8 cellular contexts compared by ENCODE assay signal in the genomic region with DNA sequence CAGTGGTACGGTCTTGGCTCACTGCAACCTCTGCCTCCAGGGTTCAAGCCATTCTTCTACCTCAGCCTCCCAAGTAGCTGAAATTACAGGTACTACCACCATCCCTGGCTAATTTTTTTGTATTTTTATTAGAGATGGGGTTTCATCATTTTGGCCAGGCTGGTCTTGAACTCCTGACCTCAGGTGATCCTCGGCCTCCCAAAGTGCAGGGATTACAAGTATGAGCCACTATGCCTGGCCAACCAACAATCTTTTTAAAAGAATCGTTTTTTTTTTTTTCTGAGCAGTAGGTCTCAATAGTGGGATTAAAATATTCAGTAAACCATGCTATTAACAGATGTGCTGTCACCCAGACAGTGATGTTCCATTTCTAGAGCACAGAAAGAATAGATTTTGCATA. TPM values are rescaled to one million over a fixed set of nuclear protein-coding genes. Genes with fewer than 3 reads are reported as not detected.
DNase-seq lines count a peak whose midpoint lies in the region; ATAC-seq, FAIRE-seq and TF ChIP-seq lines count a peak whose summit lies in the region.
"Not testable (repeated sequence)": the region's sequence is repeated elsewhere in the genome, so short reads cannot be mapped to it uniquely, and the experiment has no call there.

No MANE protein-coding gene starts in this region.

- H3K9me1 ChIP-seq in keratinocyte (ENCODE audit: control insufficient read depth, extremely low read depth, insufficient read depth, low read length) = not testable (repeated sequence)

- ATAC-seq in GM18508 (IDR thresholded peaks at IDR 0.05; ENCODE audit: insufficient read depth, unreplicated experiment) (peak; percentile 4), GM19324 (IDR thresholded peaks at IDR 0.05; ENCODE audit: low FRiP score, unreplicated experiment) (peak; percentile 23), GM21447 (IDR thresholded peaks at IDR 0.05; ENCODE audit: unreplicated experiment) (peak; percentile 14), HG02588 (IDR thresholded peaks at IDR 0.05; ENCODE audit: unreplicated experiment) (peak; percentile 4), HG02973 (IDR thresholded peaks at IDR 0.05; ENCODE audit: unreplicated experiment) (peak; percentile 15), HG03378 (IDR thresholded peaks at IDR 0.05; ENCODE audit: unreplicated experiment) (peak; percentile 13)

- H2AFZ ChIP-seq in OCI-LY3 (ENCODE audit: low read depth, low read length); keratinocyte (ENCODE audit: control insufficient read depth, low read length): not testable (repeated sequence)

- TF ChIP-seq CTCF in OCI-LY3 (IDR thresholded peaks at IDR 0.05; ENCODE audit: low read depth, low read length); keratinocyte (optimal IDR thresholded peaks at IDR 0.05 in 1 of 3, IDR thresholded peaks at IDR 0.05 in 1 of 3, conservative IDR thresholded peaks at IDR 0.05 in 1 of 3; ENCODE audit: extremely low read depth in 1 of 3, insufficient read depth in 2 of 3, low read length in 3 of 3): not testable (repeated sequence)

- not testable (repeated sequence) for H3K36me3 ChIP-seq in OCI-LY3 (replicated peaks; ENCODE audit: low read depth, low read length); keratinocyte (ENCODE audit: control insufficient read depth in 2 of 2, extremely low read depth in 1 of 2, insufficient read depth in 2 of 2, low read length in 2 of 2)

- H3K27me3 ChIP-seq in OCI-LY3 (ENCODE audit: low read depth, low read length); keratinocyte (ENCODE audit: control insufficient read depth, extremely low read depth, insufficient read depth, low read length): not testable (repeated sequence)

- not testable (repeated sequence) for H3K27ac ChIP-seq in OCI-LY3 (ENCODE audit: low read length); keratinocyte (ENCODE audit: control insufficient read depth, insufficient read depth, low read length)

- H3K4me3 ChIP-seq in OCI-LY3 (ENCODE audit: low read length); keratinocyte (ENCODE audit: control insufficient read depth in 2 of 3, extremely low read depth in 1 of 3, insufficient read depth in 2 of 3, low read depth in 1 of 3, low read length in 3 of 3): not testable (repeated sequence)

- not testable (repeated sequence) for H3K9me3 ChIP-seq in OCI-LY3 (ENCODE audit: insufficient read depth, low read length); keratinocyte (ENCODE audit: control insufficient read depth, low read depth, low read length)

- dilution Hi-C loops in keratinocyte (cut with MboI; ENCODE audit: extremely low pct_ligation_motif_present, low sequenced_read_pairs) = not testable (repeated sequence)

- DNase-seq in keratinocyte (ENCODE audit: low read depth, low spot score) = not testable (repeated sequence)

- not testable (repeated sequence) for FAIRE-seq in keratinocyte (lab: Jason Lieb, UNC)

- not testable (repeated sequence) for H3K9ac ChIP-seq in OCI-LY3 (ENCODE audit: low read length); keratinocyte (ENCODE audit: control insufficient read depth, extremely low read depth, insufficient read depth, low read length)

- H3K79me2 ChIP-seq in OCI-LY3 (ENCODE audit: low read length) = not testable (repeated sequence)
- peaks cover 12% of the 10 kb centered on the region for H3K79me2 ChIP-seq in keratinocyte (ENCODE audit: control insufficient read depth, insufficient read depth, low read length)

- 0 out of 2 replicates have a peak overlapping the region, but pooled peaks have one; percentile 35 for H3K4me2 ChIP-seq in OCI-LY3 (ENCODE audit: low read length)
- peak overlapping the region; percentile 60 for H3K4me2 ChIP-seq in keratinocyte (ENCODE audit: control insufficient read depth, extremely low read depth, insufficient read depth, low read depth, low read length)

- not testable (repeated sequence) for H3K4me1 ChIP-seq in OCI-LY3 (ENCODE audit: low read length); keratinocyte (ENCODE audit: control insufficient read depth, extremely low read depth, insufficient read depth, low read length)

- H4K20me1 ChIP-seq in OCI-LY3 (ENCODE audit: insufficient read depth, low read length); keratinocyte (ENCODE audit: control insufficient read depth, extremely low read depth, insufficient read depth, low read length): not testable (repeated sequence)

RNA-seq across cellular contexts. Expression of a gene that starts 45.1 kb away (rescaled TPM):
- polyA plus RNA-seq in keratinocyte = 10.1 to 18.4 TPM (median 14.7 TPM) in 3 replicates
- polyA plus RNA-seq in keratinocyte (2011; ENCODE audit: low read depth) = 26.8 TPM
- polyA plus RNA-seq in keratinocyte (2011; cell fraction: cytosol; rRNA removed) = 5.7 and 8.5 TPM in 2 replicates
- 37.9 and 60.5 TPM in 2 replicates for polyA plus RNA-seq in keratinocyte (2011; cell fraction: nucleus; rRNA removed)
- 8.1 and 19.4 TPM in 2 replicates for polyA plus RNA-seq in keratinocyte (2012; ENCODE audit: low replicate concordance)
- 15.8 to 19.4 TPM (median 16.0 TPM) in 3 replicates for polyA minus RNA-seq in keratinocyte
- not detected for polyA minus RNA-seq in keratinocyte (2011; cell fraction: cytosol; rRNA and poly(A)+ RNA removed)
- 19.8 and 31.6 TPM in 2 replicates for polyA minus RNA-seq in keratinocyte (2011; cell fraction: nucleus; rRNA and poly(A)+ RNA removed)
